9 cellular contexts compared by ENCODE assay signal in genomic region chr4:37780444-37781133, GRCh38. TPM values are rescaled to one million over a fixed set of nuclear protein-coding genes. Genes with fewer than 3 reads are reported as not detected.
DNase-seq lines count a peak whose midpoint lies in the region; ATAC-seq and TF ChIP-seq lines count a peak whose summit lies in the region.
"Had no signal": no experiment of that assay in that cellular context is flagged by ENCODE, and none has a peak within 500 bp of the region (broad histone marks: within the 10 kb centered on the region; RNA-seq: fewer than 3 reads in every experiment).

No MANE protein-coding gene starts in this region.

- no peak for TF ChIP-seq EP300 in SK-N-SH (IDR thresholded peaks at IDR 0.05; ENCODE audit: borderline replicate concordance in 1 of 2, low read depth in 1 of 2, low read length in 1 of 2)

- WGBS in SK-N-SH (ENCODE audit: low lambda C conversion rate), result 64% methylated on average over 4 of the region's 4 CpGs

- H3F3A ChIP-seq in SK-N-SH (replicated peaks; ENCODE audit: insufficient read depth), result no peaks in the 10 kb centered on the region

- H3K4me1 Mint-ChIP-seq in activated CD4-positive, alpha-beta memory T cell treated with anti-CD3 and anti-CD28 coated beads for 36 hours (ENCODE audit: low read depth), result peaks cover 17% of the 10 kb centered on the region
- no peaks in the 10 kb centered on the region for H3K4me1 Mint-ChIP-seq in Calu3 (ENCODE audit: low read depth, unreplicated experiment)

- no peak overlapping the region for H3K4me2 ChIP-seq in SK-N-SH
- H3K4me2 ChIP-seq: A549 had no signal

- H3K36me3 ChIP-seq in SK-N-SH (replicated peaks in 1 of 2; ENCODE audit: control insufficient read depth in 1 of 2, insufficient read depth in 2 of 2, low read length in 1 of 2), result no peaks in the 10 kb centered on the region

- H3K27ac Mint-ChIP-seq in activated CD4-positive, alpha-beta memory T cell treated with anti-CD3 and anti-CD28 coated beads for 36 hours, result peak overlapping the region; percentile 39
- no peak overlapping the region for H3K27ac Mint-ChIP-seq in Calu3 (ENCODE audit: unreplicated experiment)

- H2AFZ ChIP-seq in SK-N-SH (ENCODE audit: low read depth), result no peak overlapping the region

- intact Hi-C loops in activated CD4-positive, alpha-beta memory T cell treated with anti-CD3 and anti-CD28 coated beads for 36 hours (cut with micrococcal nuclease), result loop anchor here (1.0 to 2.0 kb wide), 2 partner anchors 177 to 328 kb away; a partner anchor contains a TSS
- intact Hi-C loops in Calu3 (cut with micrococcal nuclease; ENCODE audit: unreplicated experiment), result no loop called here

- no peaks in the 10 kb centered on the region for H3K9me2 ChIP-seq in SK-N-SH

- no peaks in the 10 kb centered on the region for H3K9me3 ChIP-seq in SK-N-SH
- H3K9me3 ChIP-seq: A549 had no signal

- no peak for DNase-seq in SK-N-SH
- DNase-seq in activated CD4-positive, alpha-beta memory T cell treated with anti-CD3 and anti-CD28 coated beads for 36 hours, result peak; percentile 64
- peak in 1 of 2 donors; percentile 23 for DNase-seq in foreskin fibroblast
- peak; percentile 33 to 87 (median 72) for DNase-seq in stimulated activated naive CD4-positive, alpha-beta T cell (lab: John Stamatoyannopoulos, UW)
- no peak for DNase-seq in NCI-H82 treated with DMSO at 0.1 percent for 48 hours (lab: John Stamatoyannopoulos, UW; ENCODE audit: unreplicated experiment)
- no peak for DNase-seq in GM19240 (ENCODE audit: insufficient read length, low spot score)
- DNase-seq in Calu3, result no peak

- no peaks in the 10 kb centered on the region for H3K79me2 ChIP-seq in SK-N-SH (ENCODE audit: insufficient read depth)

- no peaks in the 10 kb centered on the region for H3K4me1 ChIP-seq in SK-N-SH (ENCODE audit: control insufficient read depth in 1 of 2, insufficient read depth in 2 of 2, low read depth in 1 of 2, low read length in 1 of 2)
- H3K4me1 ChIP-seq: A549 had no signal

- H3K4me3 Mint-ChIP-seq in activated CD4-positive, alpha-beta memory T cell treated with anti-CD3 and anti-CD28 coated beads for 36 hours, result no peak overlapping the region
- no peak overlapping the region for H3K4me3 Mint-ChIP-seq in Calu3 (ENCODE audit: low read depth, unreplicated experiment)

- POLR2A ChIA-PET in SK-N-SH (lab: Yijun Ruan, JAX), result no interaction called here
- POLR2A ChIA-PET in activated CD4-positive, alpha-beta memory T cell treated with anti-CD3 and anti-CD28 coated beads for 36 hours (lab: Charles Lee), result no interaction called here

- H3K27me3 ChIP-seq in SK-N-SH (ENCODE audit: insufficient read depth), result no peaks in the 10 kb centered on the region; the same call in 1 of the 2 replicates

- H3K27me3 Mint-ChIP-seq in activated CD4-positive, alpha-beta memory T cell treated with anti-CD3 and anti-CD28 coated beads for 36 hours, result peaks cover 1% of the 10 kb centered on the region
- no peaks in the 10 kb centered on the region for H3K27me3 Mint-ChIP-seq in Calu3 (ENCODE audit: unreplicated experiment)

- H3K36me3 Mint-ChIP-seq in activated CD4-positive, alpha-beta memory T cell treated with anti-CD3 and anti-CD28 coated beads for 36 hours, result no peaks in the 10 kb centered on the region
- no peaks in the 10 kb centered on the region for H3K36me3 Mint-ChIP-seq in Calu3 (ENCODE audit: insufficient read depth, unreplicated experiment)

- TF ChIP-seq CTCF in SK-N-SH (IDR thresholded peaks at IDR 0.05) (no peak), foreskin fibroblast (IDR thresholded peaks at IDR 0.05; ENCODE audit: low read depth, low read length) (peak; percentile 3), Calu3 (IDR thresholded peaks at IDR 0.05; ENCODE audit: unreplicated experiment) (no peak)

- ATAC-seq in SK-N-SH treated with all-trans-retinoic acid at 6 μM for 48 hours, result no peak
- ATAC-seq: A549 had no signal

- no TSS peak for BruUV-seq in Calu3 (replicated peaks; lab: Mats Ljungman, UMichigan)

- H3K27ac ChIP-seq in SK-N-SH (ENCODE audit: low read depth in 2 of 2, low read length in 1 of 2), result no peak overlapping the region
- H3K27ac ChIP-seq: A549 had no signal

- peak; percentile 26; the same call in 1 of the 2 replicates for TF ChIP-seq RAD21 in SK-N-SH (IDR thresholded peaks at IDR 0.05; ENCODE audit: low read length)

- no peaks in the 10 kb centered on the region for H4K20me1 ChIP-seq in SK-N-SH (ENCODE audit: insufficient read depth)

- CTCF ChIA-PET in SK-N-SH (lab: Yijun Ruan, JAX), result interaction anchor here (2.1 kb wide), 1 partner anchor 177 kb away, joined by 10 read pairs; no protein-coding TSS in a partner anchor
- CTCF ChIA-PET in activated CD4-positive, alpha-beta memory T cell treated with anti-CD3 and anti-CD28 coated beads for 36 hours (lab: Charles Lee), result interaction anchor here (1.0 to 2.3 kb wide), 3 partner anchors 38 to 178 kb away, joined by 3 to 15 read pairs (median 3); no protein-coding TSS in a partner anchor
- CTCF ChIA-PET in Calu3 (lab: Charles Lee), result no interaction called here

- peaks cover 16% of the 10 kb centered on the region for H3K9me3 Mint-ChIP-seq in activated CD4-positive, alpha-beta memory T cell treated with anti-CD3 and anti-CD28 coated beads for 36 hours
- H3K9me3 Mint-ChIP-seq in Calu3 (ENCODE audit: low read depth, unreplicated experiment), result no peaks in the 10 kb centered on the region

- H3K4me3 ChIP-seq in SK-N-SH (ENCODE audit: low read depth in 2 of 2, low read length in 1 of 2) (no peak overlapping the region), foreskin fibroblast (ENCODE audit: low read depth in 1 of 2, low read length in 2 of 2) (no peak overlapping the region)
- H3K4me3 ChIP-seq: A549 had no signal

- H3K9ac ChIP-seq in SK-N-SH, result no peak overlapping the region

TF ChIP-seq in SK-N-SH, 30 proteins besides CTCF, POLR2A, EP300 and RAD21 (continues in another document):
- TF ChIP-seq TAF1 (IDR thresholded peaks at IDR 0.05; ENCODE audit: borderline replicate concordance, low read depth, low read length), result no peak
- TF ChIP-seq TEAD4 (IDR thresholded peaks at IDR 0.05; ENCODE audit: borderline replicate concordance, insufficient read depth), result no peak
- no peak for TF ChIP-seq GATA2 (CRISPR knock-in tag; IDR thresholded peaks at IDR 0.05)
- no peak for TF ChIP-seq PBX3 (IDR thresholded peaks at IDR 0.05)
- no peak for TF ChIP-seq NRF1 (IDR thresholded peaks at IDR 0.05; ENCODE audit: low read depth, low read length)
- TF ChIP-seq YY1 (IDR thresholded peaks at IDR 0.05; ENCODE audit: low read depth), result no peak
- no peak for TF ChIP-seq FOSL2 (IDR thresholded peaks at IDR 0.05; ENCODE audit: borderline replicate concordance, low read depth)
- TF ChIP-seq TCF12 (IDR thresholded peaks at IDR 0.05), result no peak
- no peak for TF ChIP-seq GABPA (IDR thresholded peaks at IDR 0.05; ENCODE audit: low read depth)
- no peak for TF ChIP-seq MAX (IDR thresholded peaks at IDR 0.05; ENCODE audit: low read depth)
- no peak for TF ChIP-seq RXRA (IDR thresholded peaks at IDR 0.05; ENCODE audit: borderline replicate concordance, low read depth)
- TF ChIP-seq JUND (IDR thresholded peaks at IDR 0.05), result no peak
- TF ChIP-seq FOXM1 (IDR thresholded peaks at IDR 0.05; ENCODE audit: low read depth), result no peak

TF ChIP-seq in SK-N-SH treated with all-trans-retinoic acid at 6 μM for 48 hours, 23 proteins besides CTCF, POLR2A, EP300 and RAD21 (continues in another document):
- no peak for TF ChIP-seq TSHZ2 (CRISPR knock-in tag; IDR thresholded peaks at IDR 0.05)
- no peak for TF ChIP-seq TOX (CRISPR knock-in tag; IDR thresholded peaks at IDR 0.05; ENCODE audit: borderline replicate concordance)
- no peak for TF ChIP-seq BACH2 (CRISPR knock-in tag; IDR thresholded peaks at IDR 0.05; ENCODE audit: borderline replicate concordance)
- no peak for TF ChIP-seq ZNF70 (CRISPR knock-in tag; IDR thresholded peaks at IDR 0.05)
- TF ChIP-seq ZNF565 (CRISPR knock-in tag; conservative IDR thresholded peaks at IDR 0.05; ENCODE audit: low read depth), result no peak
- TF ChIP-seq PATZ1 (CRISPR knock-in tag; IDR thresholded peaks at IDR 0.05; ENCODE audit: borderline replicate concordance), result no peak

RNA-seq across cellular contexts. Expression of gene PGM2, which starts 45.9 kb away (rescaled TPM):
- 12.7 and 15.8 TPM in 2 replicates for polyA plus RNA-seq in SK-N-SH (2012; rRNA removed)
- 15.6 and 17.8 TPM in 2 replicates for polyA plus RNA-seq in SK-N-SH (2012; cell fraction: cytosol; rRNA removed)
- 12.4 and 19.0 TPM in 2 replicates for polyA plus RNA-seq in SK-N-SH (2012; cell fraction: nucleus; rRNA removed)
- total RNA-seq in activated CD4-positive, alpha-beta memory T cell treated with anti-CD3 and anti-CD28 coated beads for 36 hours, result 10 to 100 TPM; 65.7 to 66.0 TPM
- total RNA-seq in Calu3 (2022), result 27.1 and 33.0 TPM in 2 replicates

Comparison
In these comparisons a context has a peak if more than half of its experiments do, and no peak if none do; other contexts are left out.
1. DNase-seq: peak in activated CD4-positive, alpha-beta memory T cell treated with anti-CD3 and anti-CD28 coated beads for 36 hours (single experiment) and stimulated activated naive CD4-positive, alpha-beta T cell (6 of 6); none in SK-N-SH (single experiment), NCI-H82 treated with DMSO at 0.1 percent for 48 hours (single experiment), GM19240 (single experiment) and Calu3 (single experiment).